In the genomic region with DNA sequence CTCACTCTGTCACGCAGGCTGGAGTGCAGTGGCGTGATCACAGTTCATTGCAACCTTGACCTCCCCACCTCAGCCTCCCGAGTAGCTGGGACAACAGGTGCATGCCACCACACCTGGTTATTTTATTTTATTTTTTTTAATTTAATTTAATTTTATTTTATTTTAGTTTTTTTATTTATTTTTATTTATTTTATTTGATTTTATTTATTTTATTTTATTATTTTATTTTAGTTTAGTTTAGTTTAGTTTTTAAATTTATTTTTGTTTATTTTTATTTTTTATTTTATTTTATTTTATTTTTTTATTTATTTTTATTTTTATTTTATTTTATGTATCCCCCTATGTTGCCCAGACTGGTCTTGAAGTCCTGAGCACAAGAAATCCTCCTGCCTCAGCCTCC, we compare ENCODE assay signal across 35 cellular contexts.
"Had no signal": no experiment of that assay in that cellular context is flagged by ENCODE, and none has a peak within 500 bp of the region (broad histone marks: within the 10 kb centered on the region; RNA-seq: fewer than 3 reads in every experiment).

No MANE protein-coding gene starts in this region.

- H3K27me3 ChIP-seq: brain microvascular endothelial cell had no signal

- DNase-seq: activated B cell treated with CpG ODN at 0.5 μM for 24 hours; activated CD4-positive, alpha-beta T cell treated with anti-CD3 and anti-CD28 coated beads for 48 hours; activated CD4-positive, alpha-beta T cell treated with anti-CD3 and anti-CD28 coated beads, Interleukin-2, amount 50 U/mL, for 1 hour; activated CD4-positive, alpha-beta T cell treated with anti-CD3 and anti-CD28 coated beads, Interleukin-2, amount 50 U/mL, for 48 hours; activated CD8-positive, alpha-beta memory T cell treated with anti-CD3 and anti-CD28 coated beads for 24 hours; activated CD8-positive, alpha-beta T cell treated with anti-CD3 and anti-CD28 coated beads for 36 hours; activated effector memory CD4-positive, alpha-beta T cell treated with Interleukin-2 at 50 U/mL for 16 hours; activated gamma-delta T cell treated with Interleukin-2 at 50 U/mL for 16 hours; activated naive CD4-positive, alpha-beta T cell treated with anti-CD3 and anti-CD28 coated beads, Interleukin-2, amount 50 U/mL, for 16 hours; activated naive CD4-positive, alpha-beta T cell treated with Interleukin-2 at 50 U/mL for 16 hours; activated T-cell treated with anti-CD3 and anti-CD28 coated beads, Interleukin-2, amount 50 U/mL, for 4 hours; amniotic stem cell; anterior cingulate cortex; brain microvascular endothelial cell; cortex of kidney; dermis blood vessel endothelial cell; effector CD4-positive, alpha-beta T cell; effector memory CD8-positive, alpha-beta T cell; esophagus squamous epithelium; foreskin melanocyte; glutamatergic neuron; heart left ventricle; T-helper 1 cell; T-helper 17 cell; T1000 had no signal

- ATAC-seq: activated CD4-positive, CD25-positive, alpha-beta regulatory T cell treated with anti-CD3 and anti-CD28 coated beads, Interleukin-2, amount 50 U/mL, for 24 hours; activated CD8-positive, alpha-beta T cell treated with anti-CD3 and anti-CD28 coated beads for 36 hours; activated T-cell treated with anti-CD3 and anti-CD28 coated beads, Interleukin-2, amount 50 U/mL, for 4 hours; activated T-helper 17 cell treated with anti-CD3 and anti-CD28 coated beads, Interleukin-2, amount 50 U/mL, for 72 hours; effector memory CD8-positive, alpha-beta T cell; heart left ventricle; T-helper 17 cell had no signal

- H3K4me3 ChIP-seq: esophagus squamous epithelium, heart left ventricle had no signal

- H3K9me3 Mint-ChIP-seq: activated CD8-positive, alpha-beta T cell treated with anti-CD3 and anti-CD28 coated beads for 36 hours; activated T-cell treated with anti-CD3 and anti-CD28 coated beads, Interleukin-2, amount 50 U/mL, for 4 hours; activated T-helper 17 cell treated with anti-CD3 and anti-CD28 coated beads, Interleukin-2, amount 50 U/mL, for 72 hours; central memory CD8-positive, alpha-beta T cell; effector memory CD8-positive, alpha-beta T cell had no signal

- H3K27ac ChIP-seq: brain microvascular endothelial cell, epithelial cell of prostate, esophagus squamous epithelium, heart left ventricle, VCaP had no signal

- H3K27ac Mint-ChIP-seq: activated B cell treated with CpG ODN at 0.5 μM for 24 hours; activated CD8-positive, alpha-beta T cell treated with anti-CD3 and anti-CD28 coated beads for 36 hours; activated naive CD8-positive, alpha-beta T cell; activated T-helper 17 cell treated with anti-CD3 and anti-CD28 coated beads, Interleukin-2, amount 50 U/mL, for 72 hours; T-helper 17 cell; T-helper 2 cell treated with Interferon-gamma antibody and Interleukin-4, amounts not matched to agents 5 μg/mL and 100 μg/mL, for 36 hours had no signal

- H3K36me3 ChIP-seq: brain microvascular endothelial cell, esophagus squamous epithelium, heart left ventricle had no signal

- H3K9me3 ChIP-seq: esophagus squamous epithelium, heart left ventricle had no signal

- H3K4me3 Mint-ChIP-seq: activated B cell treated with CpG ODN at 0.5 μM for 24 hours; activated CD8-positive, alpha-beta T cell treated with anti-CD3 and anti-CD28 coated beads for 36 hours; activated naive CD8-positive, alpha-beta T cell; activated T-cell treated with anti-CD3 and anti-CD28 coated beads, Interleukin-2, amount 50 U/mL, for 4 hours; activated T-helper 17 cell treated with anti-CD3 and anti-CD28 coated beads, Interleukin-2, amount 50 U/mL, for 72 hours; central memory CD8-positive, alpha-beta T cell; effector memory CD8-positive, alpha-beta T cell; T-helper 17 cell; T-helper 2 cell treated with Interferon-gamma antibody and Interleukin-4, amounts not matched to agents 5 μg/mL and 100 μg/mL, for 36 hours had no signal

- H3K4me1 ChIP-seq: esophagus squamous epithelium, heart left ventricle had no signal

- H3K4me1 Mint-ChIP-seq: activated B cell treated with CpG ODN at 0.5 μM for 24 hours; activated T-helper 17 cell treated with anti-CD3 and anti-CD28 coated beads, Interleukin-2, amount 50 U/mL, for 72 hours; central memory CD8-positive, alpha-beta T cell; T-helper 17 cell had no signal

- FAIRE-seq: astrocyte, bronchial epithelial cell, endothelial cell of umbilical vein had no signal
